Comparison of ENCODE assay signal across 13 cellular contexts in the genomic region with DNA sequence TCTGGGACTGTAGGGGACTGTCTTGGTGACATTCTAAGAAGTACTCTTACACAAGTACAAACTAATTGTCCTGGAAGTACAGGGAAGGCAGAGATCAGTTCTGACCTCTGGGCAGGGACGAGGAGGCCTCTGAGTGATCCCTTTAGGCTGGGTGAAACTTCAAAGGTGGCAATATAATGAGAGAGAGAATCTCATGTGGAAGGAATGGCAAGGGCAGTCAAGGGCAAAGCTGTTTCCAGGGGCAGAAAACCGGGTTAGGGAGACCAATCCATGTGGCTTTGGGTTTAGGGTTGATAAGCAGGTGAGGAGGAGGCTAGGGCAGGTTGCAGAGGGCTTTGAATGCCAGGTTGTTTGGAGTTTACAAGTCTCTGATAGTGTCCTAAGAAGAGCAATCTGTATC. TPM values are rescaled to one million over a fixed set of nuclear protein-coding genes. Genes with fewer than 3 reads are reported as not detected.
DNase-seq lines count a peak whose midpoint lies in the region; ATAC-seq and TF ChIP-seq lines count a peak whose summit lies in the region.
"Had no signal": no experiment of that assay in that cellular context is flagged by ENCODE, and none has a peak within 500 bp of the region (broad histone marks: within the 10 kb centered on the region; RNA-seq: fewer than 3 reads in every experiment).

No MANE protein-coding gene starts in this region.

- H3K27me3 ChIP-seq in OCI-LY1 (ENCODE audit: insufficient read depth, low read length) (no peaks in the 10 kb centered on the region), prostate gland (replicated peaks; ENCODE audit: insufficient read depth) (no peaks in the 10 kb centered on the region)
- H3K27me3 ChIP-seq: ascending aorta, esophagus muscularis mucosa had no signal

- peak overlapping the region; percentile 4 for H3K4me3 Mint-ChIP-seq in activated CD4-positive, alpha-beta T cell treated with anti-CD3 and anti-CD28 coated beads for 36 hours

- H3K27ac ChIP-seq in OCI-LY1 (ENCODE audit: low read depth, low read length, poor library complexity, severe bottlenecking) (peak overlapping the region; percentile 63), prostate gland (peak overlapping the region; percentile 93 to 94)
- H3K27ac ChIP-seq: ascending aorta had no signal

- ATAC-seq in activated CD4-positive, alpha-beta T cell treated with anti-CD3 and anti-CD28 coated beads for 36 hours = no peak

- H3K4me1 ChIP-seq in OCI-LY1 (ENCODE audit: insufficient read depth, low read length, severe bottlenecking) (peaks cover 41% of the 10 kb centered on the region), prostate gland (replicated peaks) (no peaks in the 10 kb centered on the region)

- H3F3A ChIP-seq in OCI-LY1 (ENCODE audit: insufficient read depth, low read length) = peaks cover 3% of the 10 kb centered on the region; the same call in 1 of the 2 replicates

- no peaks in the 10 kb centered on the region for H3K9me3 ChIP-seq in OCI-LY1 (ENCODE audit: low read length)
- no peaks in the 10 kb centered on the region for H3K9me3 ChIP-seq in prostate gland
- H3K9me3 ChIP-seq: ascending aorta, esophagus muscularis mucosa had no signal

- no peaks in the 10 kb centered on the region for H3K36me3 Mint-ChIP-seq in activated CD4-positive, alpha-beta T cell treated with anti-CD3 and anti-CD28 coated beads for 36 hours (ENCODE audit: low read depth)

- no peak overlapping the region for H3K9ac ChIP-seq in OCI-LY1 (ENCODE audit: low read length)

- TF ChIP-seq CTCF in OCI-LY1 (IDR thresholded peaks at IDR 0.05; ENCODE audit: low read length) (no peak), prostate gland (IDR thresholded peaks at IDR 0.05) (no peak)

- H3K4me3 ChIP-seq in OCI-LY1 (ENCODE audit: low read depth, low read length, poor library complexity, severe bottlenecking) = no peak overlapping the region
- peak overlapping the region; percentile 33 for H3K4me3 ChIP-seq in iPS-11a (ENCODE audit: low read depth, low read length)
- H3K4me3 ChIP-seq in prostate gland = no peak overlapping the region

- TF ChIP-seq POLR2A in prostate gland (IDR thresholded peaks at IDR 0.05) = no peak

- no peaks in the 10 kb centered on the region for H3K27me3 Mint-ChIP-seq in activated CD4-positive, alpha-beta T cell treated with anti-CD3 and anti-CD28 coated beads for 36 hours

- H3K4me2 ChIP-seq in OCI-LY1 (ENCODE audit: low read length) = no peak overlapping the region

- POLR2A ChIA-PET in activated CD4-positive, alpha-beta T cell treated with anti-CD3 and anti-CD28 coated beads for 36 hours (lab: Charles Lee) = no interaction called here

- no peak overlapping the region for H2AFZ ChIP-seq in OCI-LY1 (ENCODE audit: low read length)

- H4K20me1 ChIP-seq in OCI-LY1 (ENCODE audit: insufficient read depth, low read length) = no peaks in the 10 kb centered on the region

- 62% methylated on average over 2 of the region's 2 CpGs for WGBS in prostate gland

- no peaks in the 10 kb centered on the region for H3K79me2 ChIP-seq in OCI-LY1 (ENCODE audit: insufficient read depth, low read length)

- intact Hi-C loops in activated CD4-positive, alpha-beta T cell treated with anti-CD3 and anti-CD28 coated beads for 36 hours (cut with DNase I, micrococcal nuclease) = no loop called here
- intact Hi-C loops in prostate gland (cut with DNase I) = no loop called here

- CTCF ChIA-PET in activated CD4-positive, alpha-beta T cell treated with anti-CD3 and anti-CD28 coated beads for 36 hours (lab: Charles Lee) = no interaction called here

- no peaks in the 10 kb centered on the region for H3K9me3 Mint-ChIP-seq in activated CD4-positive, alpha-beta T cell treated with anti-CD3 and anti-CD28 coated beads for 36 hours (ENCODE audit: low read depth)

- no peaks in the 10 kb centered on the region for H3K9me2 ChIP-seq in OCI-LY1 (ENCODE audit: low read depth, low read length)

- H3K27ac Mint-ChIP-seq in activated CD4-positive, alpha-beta T cell treated with anti-CD3 and anti-CD28 coated beads for 36 hours = peak overlapping the region; percentile 60

- peaks cover 45% of the 10 kb centered on the region for H3K4me1 Mint-ChIP-seq in activated CD4-positive, alpha-beta T cell treated with anti-CD3 and anti-CD28 coated beads for 36 hours

- H3K36me3 ChIP-seq in OCI-LY1 (ENCODE audit: insufficient read depth, low read length) (no peaks in the 10 kb centered on the region), prostate gland (no peaks in the 10 kb centered on the region)
- H3K36me3 ChIP-seq: ascending aorta had no signal

- no peak for DNase-seq in activated CD4-positive, alpha-beta T cell treated with anti-CD3 and anti-CD28 coated beads for 36 hours
- DNase-seq in activated CD4-positive, alpha-beta T cell treated with anti-CD3 and anti-CD28 coated beads for 4 hours = no peak
- DNase-seq in prostate gland (ENCODE audit: low spot score) (no peak), medulla oblongata (ENCODE audit: extremely low spot score) (no peak), A172 (ENCODE audit: low spot score) (no peak)
- no peak for DNase-seq in stimulated activated CD4-positive, alpha-beta T cell treated with anti-CD3 and anti-CD28 coated beads, Interleukin-15, amount 100 ng/mL, for 24 hours
- DNase-seq: activated CD4-positive, CD25-positive, alpha-beta regulatory T cell treated with anti-CD3 and anti-CD28 coated beads, Interleukin-2, amount 50 U/mL, for 72 hours; NCI-H2171; SIG-M5 had no signal

RNA-seq across cellular contexts. Expression of gene MYH9, which starts 21.3 kb away (rescaled TPM):
- total RNA-seq in activated CD4-positive, alpha-beta T cell treated with anti-CD3 and anti-CD28 coated beads for 36 hours = 100 to 1,000 TPM; 720 to 773 TPM
- total RNA-seq in prostate gland = 100 to 1,000 TPM; 295 to 329 TPM
- 180 and 245 TPM in 2 replicates for total RNA-seq in A172 (2014; rRNA removed; shearing (Covaris generic))
